ENCODE assay signal across 27 cellular contexts in genomic region chr9:129206921-129207320, GRCh38. TPM values are rescaled to one million over a fixed set of nuclear protein-coding genes. Genes with fewer than 3 reads are reported as not detected.
DNase-seq lines count a peak whose midpoint lies in the region; ATAC-seq and TF ChIP-seq lines count a peak whose summit lies in the region.
"Had no signal": no experiment of that assay in that cellular context is flagged by ENCODE, and none has a peak within 500 bp of the region (broad histone marks: within the 10 kb centered on the region; RNA-seq: fewer than 3 reads in every experiment).

No MANE protein-coding gene starts in this region.

- H3K27me3 ChIP-seq in Caco-2 (replicated peaks; ENCODE audit: control insufficient read depth, insufficient read depth, low read length) (no peaks in the 10 kb centered on the region), neural progenitor cell (no peaks in the 10 kb centered on the region)
- H3K27me3 ChIP-seq: esophagus muscularis mucosa, foreskin keratinocyte, heart right ventricle, sigmoid colon, tibial artery had no signal

- peak overlapping the region; percentile 11 for H3K27ac Mint-ChIP-seq in activated CD4-positive, alpha-beta T cell treated with anti-CD3 and anti-CD28 coated beads, Interleukin-2, amount 10 ng/mL, durations not matched to agents 7 days and 5 days
- H3K27ac Mint-ChIP-seq in Caco-2 (ENCODE audit: unreplicated experiment) (peak overlapping the region; percentile 48), neural progenitor cell (peak overlapping the region; percentile 27)
- H3K27ac Mint-ChIP-seq in activated naive CD8-positive, alpha-beta T cell treated with anti-CD3 and anti-CD28 coated beads, Interleukin-2, amount 10 ng/mL, durations not matched to agents 7 days and 5 days: peak overlapping the region; percentile 33
- H3K27ac Mint-ChIP-seq: activated CD4-positive, alpha-beta memory T cell treated with anti-CD3 and anti-CD28 coated beads for 36 hours; stimulated activated memory B cell treated with anti-CD40 and anti-IgM and Interleukin-4, amounts not matched to agents 10 μg/mL and 1 μg/mL and 100 μg/mL, for 72 hours had no signal

- H4K20me1 ChIP-seq in neural progenitor cell (ENCODE audit: low read depth): no peaks in the 10 kb centered on the region

- intact Hi-C loops in Caco-2 (cut with micrococcal nuclease; ENCODE audit: unreplicated experiment) (no loop called here), posterior vena cava (cut with DNase I) (no loop called here)

- H3K9ac ChIP-seq in neural progenitor cell: no peak overlapping the region

- POLR2A ChIA-PET in activated CD4-positive, alpha-beta T cell treated with anti-CD3 and anti-CD28 coated beads, Interleukin-2, amount 10 ng/mL, durations not matched to agents 7 days and 5 days (lab: Charles Lee): interaction anchor here (0.5 kb wide), 1 partner anchor 18 kb away, joined by 4 read pairs; no protein-coding TSS in a partner anchor
- POLR2A ChIA-PET in Caco-2 (lab: Charles Lee): no interaction called here
- POLR2A ChIA-PET in activated naive CD8-positive, alpha-beta T cell treated with anti-CD3 and anti-CD28 coated beads, Interleukin-2, amount 10 ng/mL, durations not matched to agents 7 days and 5 days (lab: Charles Lee): interaction anchor here (0.7 to 2.6 kb wide), 2 partner anchors 13 to 29 kb away, joined by 3 to 15 read pairs; partner anchors contain the start of gene IER5L

- H3K79me2 ChIP-seq in neural progenitor cell (ENCODE audit: low read depth): no peaks in the 10 kb centered on the region

- H3K27me3 Mint-ChIP-seq in activated CD4-positive, alpha-beta T cell treated with anti-CD3 and anti-CD28 coated beads, Interleukin-2, amount 10 ng/mL, durations not matched to agents 7 days and 5 days: no peaks in the 10 kb centered on the region
- H3K27me3 Mint-ChIP-seq in Caco-2 (ENCODE audit: insufficient read depth, unreplicated experiment) (no peaks in the 10 kb centered on the region), neural progenitor cell (ENCODE audit: insufficient read depth, low read depth) (peaks cover 6% of the 10 kb centered on the region)
- H3K27me3 Mint-ChIP-seq in activated naive CD8-positive, alpha-beta T cell treated with anti-CD3 and anti-CD28 coated beads, Interleukin-2, amount 10 ng/mL, durations not matched to agents 7 days and 5 days: no peaks in the 10 kb centered on the region
- H3K27me3 Mint-ChIP-seq: activated CD4-positive, alpha-beta memory T cell treated with anti-CD3 and anti-CD28 coated beads for 36 hours; stimulated activated memory B cell treated with anti-CD40 and anti-IgM and Interleukin-4, amounts not matched to agents 10 μg/mL and 1 μg/mL and 100 μg/mL, for 72 hours had no signal

- BruUV-seq in Caco-2 (replicated peaks; lab: Mats Ljungman, UMichigan): no TSS peak

- H3F3A ChIP-seq in neural progenitor cell (ENCODE audit: low read depth): peaks cover 8% of the 10 kb centered on the region

- DNase-seq in activated CD4-positive, alpha-beta T cell treated with anti-CD3 and anti-CD28 coated beads, Interleukin-2, amount 10 ng/mL, durations not matched to agents 7 days and 5 days: peak; percentile 33
- DNase-seq in activated CD4-positive, alpha-beta T cell treated with anti-CD3 and anti-CD28 coated beads for 4 hours: no peak
- DNase-seq in Caco-2 (no peak), neural progenitor cell (ENCODE audit: low spot score) (no peak), NCI-H510A treated with DMSO at 0.1 percent for 48 hours (lab: John Stamatoyannopoulos, UW) (no peak), posterior vena cava (ENCODE audit: low spot score) (no peak)
- no peak for DNase-seq in activated naive CD8-positive, alpha-beta T cell treated with anti-CD3 and anti-CD28 coated beads, Interleukin-2, amount 10 ng/mL, durations not matched to agents 7 days and 5 days
- DNase-seq: activated CD4-positive, alpha-beta memory T cell treated with anti-CD3 and anti-CD28 coated beads for 36 hours; activated gamma-delta T cell; aorta; cortex of kidney; foreskin keratinocyte; H7; heart right ventricle; NCI-H1092 treated with DMSO at 0.1 percent for 48 hours; NCI-H1930; SHP77; sigmoid colon; stimulated activated CD4-positive, alpha-beta T cell treated with anti-CD3 and anti-CD28 coated beads, Interleukin-4, amount 100 ng/mL, for 24 hours; T1000; tibial artery; WERI-Rb-1 had no signal

- H2AFZ ChIP-seq in neural progenitor cell (replicated peaks): no peak overlapping the region

- H3K4me1 Mint-ChIP-seq in activated CD4-positive, alpha-beta T cell treated with anti-CD3 and anti-CD28 coated beads, Interleukin-2, amount 10 ng/mL, durations not matched to agents 7 days and 5 days: peaks cover 32% of the 10 kb centered on the region
- H3K4me1 Mint-ChIP-seq in Caco-2 (ENCODE audit: low read depth, unreplicated experiment) (peaks cover 6% of the 10 kb centered on the region), neural progenitor cell (peaks cover 21% of the 10 kb centered on the region)
- H3K4me1 Mint-ChIP-seq in activated naive CD8-positive, alpha-beta T cell treated with anti-CD3 and anti-CD28 coated beads, Interleukin-2, amount 10 ng/mL, durations not matched to agents 7 days and 5 days: peaks cover 27% of the 10 kb centered on the region

- H3K36me3 ChIP-seq in Caco-2 (ENCODE audit: control insufficient read depth, insufficient read depth, low read length) (no peaks in the 10 kb centered on the region), neural progenitor cell (no peaks in the 10 kb centered on the region)
- H3K36me3 ChIP-seq: esophagus muscularis mucosa, heart right ventricle, prostate gland, sigmoid colon, tibial artery, WERI-Rb-1 had no signal

- CTCF ChIA-PET in activated CD4-positive, alpha-beta T cell treated with anti-CD3 and anti-CD28 coated beads, Interleukin-2, amount 10 ng/mL, durations not matched to agents 7 days and 5 days (lab: Charles Lee): interaction anchor here (1.3 to 1.6 kb wide), 2 partner anchors 10 to 64 kb away, joined by 3 to 4 read pairs; no protein-coding TSS in a partner anchor
- CTCF ChIA-PET in Caco-2 (lab: Charles Lee): no interaction called here

- H3K36me3 Mint-ChIP-seq in activated CD4-positive, alpha-beta T cell treated with anti-CD3 and anti-CD28 coated beads, Interleukin-2, amount 10 ng/mL, durations not matched to agents 7 days and 5 days (ENCODE audit: low read depth): no peaks in the 10 kb centered on the region
- H3K36me3 Mint-ChIP-seq in Caco-2 (ENCODE audit: insufficient read depth, unreplicated experiment) (no peaks in the 10 kb centered on the region), neural progenitor cell (no peaks in the 10 kb centered on the region)
- peaks cover 2% of the 10 kb centered on the region for H3K36me3 Mint-ChIP-seq in activated naive CD8-positive, alpha-beta T cell treated with anti-CD3 and anti-CD28 coated beads, Interleukin-2, amount 10 ng/mL, durations not matched to agents 7 days and 5 days
- H3K36me3 Mint-ChIP-seq: activated CD4-positive, alpha-beta memory T cell treated with anti-CD3 and anti-CD28 coated beads for 36 hours; stimulated activated memory B cell treated with anti-CD40 and anti-IgM and Interleukin-4, amounts not matched to agents 10 μg/mL and 1 μg/mL and 100 μg/mL, for 72 hours had no signal

- TF ChIP-seq CTCF in Caco-2 (IDR thresholded peaks at IDR 0.05; ENCODE audit: insufficient read depth in 1 of 2, low read depth in 1 of 2, low read length in 1 of 2, severe bottlenecking in 1 of 2, unreplicated experiment in 1 of 2) (no peak), neural progenitor cell (IDR thresholded peaks at IDR 0.05) (no peak)

- H3K4me3 ChIP-seq in Caco-2 (ENCODE audit: low read depth, low read length) (no peak overlapping the region), neural progenitor cell (no peak overlapping the region)
- H3K4me3 ChIP-seq: esophagus muscularis mucosa, heart right ventricle, prostate gland, sigmoid colon, tibial artery had no signal

- H3K4me1 ChIP-seq in Caco-2: 0 out of 2 replicates have a peak, but pooled peaks cover 3% of the 10 kb centered on the region
- peaks cover 18% of the 10 kb centered on the region for H3K4me1 ChIP-seq in neural progenitor cell
- H3K4me1 ChIP-seq: prostate gland had no signal

- no peak overlapping the region for H3K4me3 Mint-ChIP-seq in activated CD4-positive, alpha-beta T cell treated with anti-CD3 and anti-CD28 coated beads, Interleukin-2, amount 10 ng/mL, durations not matched to agents 7 days and 5 days
- H3K4me3 Mint-ChIP-seq in Caco-2 (ENCODE audit: unreplicated experiment): no peak overlapping the region
- no peak overlapping the region for H3K4me3 Mint-ChIP-seq in activated naive CD8-positive, alpha-beta T cell treated with anti-CD3 and anti-CD28 coated beads, Interleukin-2, amount 10 ng/mL, durations not matched to agents 7 days and 5 days
- H3K4me3 Mint-ChIP-seq in neural progenitor cell: no peak overlapping the region
- H3K4me3 Mint-ChIP-seq: activated CD4-positive, alpha-beta memory T cell treated with anti-CD3 and anti-CD28 coated beads for 36 hours; stimulated activated memory B cell treated with anti-CD40 and anti-IgM and Interleukin-4, amounts not matched to agents 10 μg/mL and 1 μg/mL and 100 μg/mL, for 72 hours had no signal

- no peak overlapping the region for H3K27ac ChIP-seq in neural progenitor cell
- H3K27ac ChIP-seq: esophagus muscularis mucosa, foreskin keratinocyte, heart right ventricle, prostate gland, sigmoid colon, tibial artery, WERI-Rb-1 had no signal

- ATAC-seq in activated naive CD8-positive, alpha-beta T cell treated with anti-CD3 and anti-CD28 coated beads, Interleukin-2, amount 10 ng/mL, durations not matched to agents 7 days and 5 days (ENCODE audit: low read depth): no peak
- no peak for ATAC-seq in GM21529 (IDR thresholded peaks at IDR 0.05; ENCODE audit: unreplicated experiment)
- ATAC-seq: foreskin keratinocyte; heart right ventricle; Panc1; stimulated activated memory B cell treated with anti-CD40 and anti-IgM and Interleukin-4, amounts not matched to agents 10 μg/mL and 1 μg/mL and 100 μg/mL, for 72 hours had no signal

- H3K9me3 ChIP-seq in Caco-2 (no peaks in the 10 kb centered on the region), neural progenitor cell (ENCODE audit: low read depth) (no peaks in the 10 kb centered on the region)
- H3K9me3 ChIP-seq: esophagus muscularis mucosa, heart right ventricle, prostate gland, sigmoid colon, tibial artery had no signal

- no peaks in the 10 kb centered on the region for H3K9me3 Mint-ChIP-seq in activated CD4-positive, alpha-beta T cell treated with anti-CD3 and anti-CD28 coated beads, Interleukin-2, amount 10 ng/mL, durations not matched to agents 7 days and 5 days
- H3K9me3 Mint-ChIP-seq in Caco-2 (ENCODE audit: unreplicated experiment) (no peaks in the 10 kb centered on the region), neural progenitor cell (no peaks in the 10 kb centered on the region)
- no peaks in the 10 kb centered on the region for H3K9me3 Mint-ChIP-seq in activated naive CD8-positive, alpha-beta T cell treated with anti-CD3 and anti-CD28 coated beads, Interleukin-2, amount 10 ng/mL, durations not matched to agents 7 days and 5 days
- H3K9me3 Mint-ChIP-seq: activated CD4-positive, alpha-beta memory T cell treated with anti-CD3 and anti-CD28 coated beads for 36 hours; stimulated activated memory B cell treated with anti-CD40 and anti-IgM and Interleukin-4, amounts not matched to agents 10 μg/mL and 1 μg/mL and 100 μg/mL, for 72 hours had no signal

- no peak overlapping the region for H3K4me2 ChIP-seq in neural progenitor cell

RNA-seq across cellular contexts. Expression of gene IER5L, which starts 28.9 kb away (rescaled TPM):
- 1 to 10 TPM; 1.8 to 2.3 TPM for total RNA-seq in activated CD4-positive, alpha-beta T cell treated with anti-CD3 and anti-CD28 coated beads, Interleukin-2, amount 10 ng/mL, durations not matched to agents 7 days and 5 days
- total RNA-seq in Caco-2 (2022) (3.9 and 4.1 TPM in 2 replicates), neural progenitor cell (ENCODE audit: low replicate concordance) (12.2 and 32.7 TPM in 2 replicates), posterior vena cava (10 to 100 TPM; 23.5 to 35.0 TPM)
- total RNA-seq in activated naive CD8-positive, alpha-beta T cell treated with anti-CD3 and anti-CD28 coated beads, Interleukin-2, amount 10 ng/mL, durations not matched to agents 7 days and 5 days: 1 to 10 TPM; 8.6 to 8.8 TPM
